Comparison of ENCODE assay signal across 1 cellular context in genomic region chr4:8303485-8304281, GRCh38.
TF ChIP-seq lines count a peak whose summit lies in the region.

No MANE protein-coding gene starts in this region.

TF ChIP-seq in K562, 482 proteins besides CTCF, POLR2A, EP300 and RAD21 (continued from another document and continues in another):
- no peak for TF ChIP-seq HMG20A (CRISPR knock-in tag; conservative IDR thresholded peaks at IDR 0.05)
- peak; percentile 63 for TF ChIP-seq TAF7 (tag; IDR thresholded peaks at IDR 0.05)
- TF ChIP-seq ZBED1 (IDR thresholded peaks at IDR 0.05), result no peak
- TF ChIP-seq ZNF175 (CRISPR knock-in tag; IDR thresholded peaks at IDR 0.05; ENCODE audit: low read depth), result no peak
- TF ChIP-seq HDAC1 (IDR thresholded peaks at IDR 0.05), result peak in 1 of 2 experiments; percentile 98; a peak in 3 of 4 replicates
- peak; percentile 51; the same call in 1 of the 2 replicates for TF ChIP-seq PHF21A (IDR thresholded peaks at IDR 0.05; ENCODE audit: borderline replicate concordance, low read depth)
- TF ChIP-seq RERE (CRISPR knock-in tag; IDR thresholded peaks at IDR 0.05; ENCODE audit: borderline replicate concordance), result no peak
- no peak for TF ChIP-seq WHSC1 (IDR thresholded peaks at IDR 0.05; ENCODE audit: low read length)
- TF ChIP-seq CREM (IDR thresholded peaks at IDR 0.05; ENCODE audit: low read depth), result 0 out of 2 replicates have a peak, but pooled peaks have one; percentile 68
- TF ChIP-seq, protein P1, sequence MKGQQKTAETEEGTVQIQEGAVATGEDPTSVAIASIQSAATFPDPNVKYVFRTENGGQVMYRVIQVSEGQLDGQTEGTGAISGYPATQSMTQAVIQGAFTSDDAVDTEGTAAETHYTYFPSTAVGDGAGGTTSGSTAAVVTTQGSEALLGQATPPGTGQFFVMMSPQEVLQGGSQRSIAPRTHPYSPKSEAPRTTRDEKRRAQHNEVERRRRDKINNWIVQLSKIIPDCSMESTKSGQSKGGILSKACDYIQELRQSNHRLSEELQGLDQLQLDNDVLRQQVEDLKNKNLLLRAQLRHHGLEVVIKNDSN (CRISPR knock-in tag; IDR thresholded peaks at IDR 0.05), result no peak
- TF ChIP-seq TCF7 (IDR thresholded peaks at IDR 0.05; ENCODE audit: borderline replicate concordance), result peak; percentile 34; the same call in 1 of the 2 replicates
- peak; percentile 93 for TF ChIP-seq MEIS2 (IDR thresholded peaks at IDR 0.05; ENCODE audit: partially characterized antibody)
- peak; percentile 86 for TF ChIP-seq NFRKB (IDR thresholded peaks at IDR 0.05; ENCODE audit: low read depth)
- TF ChIP-seq, protein P2, sequence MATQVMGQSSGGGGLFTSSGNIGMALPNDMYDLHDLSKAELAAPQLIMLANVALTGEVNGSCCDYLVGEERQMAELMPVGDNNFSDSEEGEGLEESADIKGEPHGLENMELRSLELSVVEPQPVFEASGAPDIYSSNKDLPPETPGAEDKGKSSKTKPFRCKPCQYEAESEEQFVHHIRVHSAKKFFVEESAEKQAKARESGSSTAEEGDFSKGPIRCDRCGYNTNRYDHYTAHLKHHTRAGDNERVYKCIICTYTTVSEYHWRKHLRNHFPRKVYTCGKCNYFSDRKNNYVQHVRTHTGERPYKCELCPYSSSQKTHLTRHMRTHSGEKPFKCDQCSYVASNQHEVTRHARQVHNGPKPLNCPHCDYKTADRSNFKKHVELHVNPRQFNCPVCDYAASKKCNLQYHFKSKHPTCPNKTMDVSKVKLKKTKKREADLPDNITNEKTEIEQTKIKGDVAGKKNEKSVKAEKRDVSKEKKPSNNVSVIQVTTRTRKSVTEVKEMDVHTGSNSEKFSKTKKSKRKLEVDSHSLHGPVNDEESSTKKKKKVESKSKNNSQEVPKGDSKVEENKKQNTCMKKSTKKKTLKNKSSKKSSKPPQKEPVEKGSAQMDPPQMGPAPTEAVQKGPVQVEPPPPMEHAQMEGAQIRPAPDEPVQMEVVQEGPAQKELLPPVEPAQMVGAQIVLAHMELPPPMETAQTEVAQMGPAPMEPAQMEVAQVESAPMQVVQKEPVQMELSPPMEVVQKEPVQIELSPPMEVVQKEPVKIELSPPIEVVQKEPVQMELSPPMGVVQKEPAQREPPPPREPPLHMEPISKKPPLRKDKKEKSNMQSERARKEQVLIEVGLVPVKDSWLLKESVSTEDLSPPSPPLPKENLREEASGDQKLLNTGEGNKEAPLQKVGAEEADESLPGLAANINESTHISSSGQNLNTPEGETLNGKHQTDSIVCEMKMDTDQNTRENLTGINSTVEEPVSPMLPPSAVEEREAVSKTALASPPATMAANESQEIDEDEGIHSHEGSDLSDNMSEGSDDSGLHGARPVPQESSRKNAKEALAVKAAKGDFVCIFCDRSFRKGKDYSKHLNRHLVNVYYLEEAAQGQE (CRISPR knock-in tag; IDR thresholded peaks at IDR 0.05; ENCODE audit: low read depth), result no peak
- TF ChIP-seq ETV1 (tag; conservative IDR thresholded peaks at IDR 0.05; ENCODE audit: low read depth), result peak; percentile 71
- no peak for TF ChIP-seq ZNF778 (CRISPR knock-in tag; IDR thresholded peaks at IDR 0.05)
- no peak for TF ChIP-seq DDX20 (tag; IDR thresholded peaks at IDR 0.05; ENCODE audit: low read depth)
- TF ChIP-seq SMARCC2 (IDR thresholded peaks at IDR 0.05; ENCODE audit: low read depth), result peak; percentile 97
- TF ChIP-seq SP2 (IDR thresholded peaks at IDR 0.05; ENCODE audit: extremely low read depth, low read depth, low read length, poor library complexity, severe bottlenecking), result no peak
- no peak for TF ChIP-seq HOXB6 (CRISPR knock-in tag; IDR thresholded peaks at IDR 0.05; ENCODE audit: borderline replicate concordance)
- TF ChIP-seq, protein P3, sequence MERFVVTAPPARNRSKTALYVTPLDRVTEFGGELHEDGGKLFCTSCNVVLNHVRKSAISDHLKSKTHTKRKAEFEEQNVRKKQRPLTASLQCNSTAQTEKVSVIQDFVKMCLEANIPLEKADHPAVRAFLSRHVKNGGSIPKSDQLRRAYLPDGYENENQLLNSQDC (CRISPR knock-in tag; IDR thresholded peaks at IDR 0.05), result no peak; the same call in 1 of the 2 replicates
- no peak for TF ChIP-seq STAT5B (CRISPR knock-in tag; IDR thresholded peaks at IDR 0.05)
- peak; percentile 41 for TF ChIP-seq GABPA (tag; conservative IDR thresholded peaks at IDR 0.05; ENCODE audit: low read depth)
- TF ChIP-seq CHD4 (IDR thresholded peaks at IDR 0.05; ENCODE audit: insufficient read depth, insufficient replicate concordance, low read depth, low read length, poor library complexity, severe bottlenecking), result no peak
- TF ChIP-seq, protein P4, sequence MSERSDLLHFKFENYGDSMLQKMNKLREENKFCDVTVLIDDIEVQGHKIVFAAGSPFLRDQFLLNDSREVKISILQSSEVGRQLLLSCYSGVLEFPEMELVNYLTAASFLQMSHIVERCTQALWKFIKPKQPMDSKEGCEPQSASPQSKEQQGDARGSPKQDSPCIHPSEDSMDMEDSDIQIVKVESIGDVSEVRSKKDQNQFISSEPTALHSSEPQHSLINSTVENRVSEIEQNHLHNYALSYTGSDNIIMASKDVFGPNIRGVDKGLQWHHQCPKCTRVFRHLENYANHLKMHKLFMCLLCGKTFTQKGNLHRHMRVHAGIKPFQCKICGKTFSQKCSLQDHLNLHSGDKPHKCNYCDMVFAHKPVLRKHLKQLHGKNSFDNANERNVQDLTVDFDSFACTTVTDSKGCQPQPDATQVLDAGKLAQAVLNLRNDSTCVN (CRISPR knock-in tag; IDR thresholded peaks at IDR 0.05), result peak; percentile 97
- TF ChIP-seq RFX5 (IDR thresholded peaks at IDR 0.05; ENCODE audit: low read depth, low read length), result 0 out of 2 replicates have a peak, but pooled peaks have one; percentile 36
- no peak for TF ChIP-seq NELFE (IDR thresholded peaks at IDR 0.05; ENCODE audit: insufficient read depth, insufficient read length)
- TF ChIP-seq, protein P5, sequence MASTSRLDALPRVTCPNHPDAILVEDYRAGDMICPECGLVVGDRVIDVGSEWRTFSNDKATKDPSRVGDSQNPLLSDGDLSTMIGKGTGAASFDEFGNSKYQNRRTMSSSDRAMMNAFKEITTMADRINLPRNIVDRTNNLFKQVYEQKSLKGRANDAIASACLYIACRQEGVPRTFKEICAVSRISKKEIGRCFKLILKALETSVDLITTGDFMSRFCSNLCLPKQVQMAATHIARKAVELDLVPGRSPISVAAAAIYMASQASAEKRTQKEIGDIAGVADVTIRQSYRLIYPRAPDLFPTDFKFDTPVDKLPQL (IDR thresholded peaks at IDR 0.05; ENCODE audit: extremely low read depth, insufficient read length), result no peak
- no peak for TF ChIP-seq TAF15 (IDR thresholded peaks at IDR 0.05; ENCODE audit: low read depth, low read length)
- TF ChIP-seq, protein P6, sequence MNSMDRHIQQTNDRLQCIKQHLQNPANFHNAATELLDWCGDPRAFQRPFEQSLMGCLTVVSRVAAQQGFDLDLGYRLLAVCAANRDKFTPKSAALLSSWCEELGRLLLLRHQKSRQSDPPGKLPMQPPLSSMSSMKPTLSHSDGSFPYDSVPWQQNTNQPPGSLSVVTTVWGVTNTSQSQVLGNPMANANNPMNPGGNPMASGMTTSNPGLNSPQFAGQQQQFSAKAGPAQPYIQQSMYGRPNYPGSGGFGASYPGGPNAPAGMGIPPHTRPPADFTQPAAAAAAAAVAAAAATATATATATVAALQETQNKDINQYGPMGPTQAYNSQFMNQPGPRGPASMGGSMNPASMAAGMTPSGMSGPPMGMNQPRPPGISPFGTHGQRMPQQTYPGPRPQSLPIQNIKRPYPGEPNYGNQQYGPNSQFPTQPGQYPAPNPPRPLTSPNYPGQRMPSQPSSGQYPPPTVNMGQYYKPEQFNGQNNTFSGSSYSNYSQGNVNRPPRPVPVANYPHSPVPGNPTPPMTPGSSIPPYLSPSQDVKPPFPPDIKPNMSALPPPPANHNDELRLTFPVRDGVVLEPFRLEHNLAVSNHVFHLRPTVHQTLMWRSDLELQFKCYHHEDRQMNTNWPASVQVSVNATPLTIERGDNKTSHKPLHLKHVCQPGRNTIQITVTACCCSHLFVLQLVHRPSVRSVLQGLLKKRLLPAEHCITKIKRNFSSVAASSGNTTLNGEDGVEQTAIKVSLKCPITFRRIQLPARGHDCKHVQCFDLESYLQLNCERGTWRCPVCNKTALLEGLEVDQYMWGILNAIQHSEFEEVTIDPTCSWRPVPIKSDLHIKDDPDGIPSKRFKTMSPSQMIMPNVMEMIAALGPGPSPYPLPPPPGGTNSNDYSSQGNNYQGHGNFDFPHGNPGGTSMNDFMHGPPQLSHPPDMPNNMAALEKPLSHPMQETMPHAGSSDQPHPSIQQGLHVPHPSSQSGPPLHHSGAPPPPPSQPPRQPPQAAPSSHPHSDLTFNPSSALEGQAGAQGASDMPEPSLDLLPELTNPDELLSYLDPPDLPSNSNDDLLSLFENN (IDR thresholded peaks at IDR 0.05; ENCODE audit: low read depth in 2 of 2, low read length in 2 of 2), result peak in 1 of 2 experiments; percentile 59; a peak in 2 of 4 replicates
- TF ChIP-seq SNIP1 (IDR thresholded peaks at IDR 0.05; ENCODE audit: low read depth), result peak; percentile 81
- TF ChIP-seq CBX1 (IDR thresholded peaks at IDR 0.05; ENCODE audit: low read depth), result no peak
- TF ChIP-seq, protein P7, sequence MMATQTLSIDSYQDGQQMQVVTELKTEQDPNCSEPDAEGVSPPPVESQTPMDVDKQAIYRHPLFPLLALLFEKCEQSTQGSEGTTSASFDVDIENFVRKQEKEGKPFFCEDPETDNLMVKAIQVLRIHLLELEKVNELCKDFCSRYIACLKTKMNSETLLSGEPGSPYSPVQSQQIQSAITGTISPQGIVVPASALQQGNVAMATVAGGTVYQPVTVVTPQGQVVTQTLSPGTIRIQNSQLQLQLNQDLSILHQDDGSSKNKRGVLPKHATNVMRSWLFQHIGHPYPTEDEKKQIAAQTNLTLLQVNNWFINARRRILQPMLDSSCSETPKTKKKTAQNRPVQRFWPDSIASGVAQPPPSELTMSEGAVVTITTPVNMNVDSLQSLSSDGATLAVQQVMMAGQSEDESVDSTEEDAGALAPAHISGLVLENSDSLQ (IDR thresholded peaks at IDR 0.05), result peak; percentile 94
- no peak for TF ChIP-seq PREB (CRISPR knock-in tag; IDR thresholded peaks at IDR 0.05)
- TF ChIP-seq ZNF146 (CRISPR knock-in tag; IDR thresholded peaks at IDR 0.05; ENCODE audit: unreplicated experiment), result no peak
- no peak for TF ChIP-seq ZNF586 (CRISPR knock-in tag; conservative IDR thresholded peaks at IDR 0.05)
- TF ChIP-seq PURB (CRISPR knock-in tag; IDR thresholded peaks at IDR 0.05; ENCODE audit: low read depth), result no peak
- no peak for TF ChIP-seq ETV5 (CRISPR knock-in tag; IDR thresholded peaks at IDR 0.05; ENCODE audit: low read depth)
- no peak for TF ChIP-seq NFYB (IDR thresholded peaks at IDR 0.05; ENCODE audit: extremely low read depth, insufficient read length)
- TF ChIP-seq FOXJ3 (CRISPR knock-in tag; IDR thresholded peaks at IDR 0.05), result no peak
- no peak for TF ChIP-seq ZNF655 (CRISPR knock-in tag; IDR thresholded peaks at IDR 0.05)
- no peak for TF ChIP-seq ZNF224 (CRISPR knock-in tag; IDR thresholded peaks at IDR 0.05)
- no peak; the same call in 1 of the 2 replicates for TF ChIP-seq PTTG1 (tag; IDR thresholded peaks at IDR 0.05; ENCODE audit: low read depth)
- TF ChIP-seq ZNF699 (CRISPR knock-in tag; IDR thresholded peaks at IDR 0.05; ENCODE audit: insufficient replicate concordance), result no peak
